In the genomic region with DNA sequence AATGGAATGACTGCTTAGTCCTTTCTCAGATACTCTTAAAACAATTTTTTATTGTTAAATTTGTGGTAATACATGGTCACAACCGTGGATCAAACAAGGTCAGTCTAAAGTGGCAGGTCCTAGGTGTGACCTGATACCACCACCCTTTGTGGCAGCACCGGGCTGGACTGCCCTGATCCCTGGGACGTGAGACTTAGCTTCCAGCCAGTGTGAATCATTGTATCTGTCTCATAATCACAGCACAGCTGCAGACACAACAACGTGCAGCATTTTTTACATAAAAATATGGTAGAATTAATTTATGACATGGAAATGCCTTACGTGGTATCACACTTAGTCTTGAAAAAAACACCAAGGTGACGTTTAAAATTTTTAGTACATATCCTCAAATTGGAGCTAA, we compare ENCODE assay signal across 21 cellular contexts. TPM values are rescaled to one million over a fixed set of nuclear protein-coding genes. Genes with fewer than 3 reads are reported as not detected.
A peak's percentile ranks its signal among the peaks of the same experiment; 100 is the strongest.
DNase-seq lines count a peak whose midpoint lies in the region; ATAC-seq, FAIRE-seq and TF ChIP-seq lines count a peak whose summit lies in the region.
"Had no signal": no experiment of that assay in that cellular context is flagged by ENCODE, and none has a peak within 500 bp of the region (broad histone marks: within the 10 kb centered on the region; RNA-seq: fewer than 3 reads in every experiment).

No MANE protein-coding gene starts in this region.

- H3K36me3 ChIP-seq in SK-N-MC (ENCODE audit: insufficient read depth, low read length) (peaks cover 42% of the 10 kb centered on the region), right lobe of liver (peaks cover 0 to 16% (median 5%) of the 10 kb centered on the region in 4 donors)

- H3K9ac ChIP-seq in SK-N-MC (ENCODE audit: insufficient read length) = no peak overlapping the region
- H3K9ac ChIP-seq: BLaER1 treated with 17β-estradiol and CSF1 and Interleukin-3, amounts not matched to agents 10 nM and 100 nM had no signal

- intact Hi-C loops in right lobe of liver (cut with DNase I) = no loop called here

- no peaks in the 10 kb centered on the region for H3K27me3 ChIP-seq in right lobe of liver
- H3K27me3 ChIP-seq: ascending aorta; BLaER1 treated with 17β-estradiol and CSF1 and Interleukin-3, amounts not matched to agents 10 nM and 100 nM; heart left ventricle; Peyer's patch; SJSA1; upper lobe of left lung had no signal

- no peak overlapping the region for H3K4me3 ChIP-seq in A549
- no peak overlapping the region for H3K4me3 ChIP-seq in SK-N-MC
- no peak overlapping the region for H3K4me3 ChIP-seq in right lobe of liver
- H3K4me3 ChIP-seq: ascending aorta; BLaER1 treated with 17β-estradiol and CSF1 and Interleukin-3, amounts not matched to agents 10 nM and 100 nM; heart left ventricle; SJSA1; upper lobe of left lung had no signal

- POLR2A ChIA-PET in A549 (lab: Yijun Ruan, JAX) = interaction anchor here (0.6 kb wide), 1 partner anchor 759 kb away, joined by 3 read pairs; no protein-coding TSS in a partner anchor

- no peak for TF ChIP-seq POLR2A in A549 (IDR thresholded peaks at IDR 0.05; ENCODE audit: low read length)
- no peak for TF ChIP-seq POLR2A in right lobe of liver (IDR thresholded peaks at IDR 0.05)

- no peaks in the 10 kb centered on the region for H3K9me3 ChIP-seq in A549
- no peaks in the 10 kb centered on the region for H3K9me3 ChIP-seq in SK-N-MC (ENCODE audit: low read depth, low read length)
- no peaks in the 10 kb centered on the region for H3K9me3 ChIP-seq in right lobe of liver
- H3K9me3 ChIP-seq: ascending aorta; BLaER1 treated with 17β-estradiol and CSF1 and Interleukin-3, amounts not matched to agents 10 nM and 100 nM; heart left ventricle; Peyer's patch; SJSA1; upper lobe of left lung had no signal

- TF ChIP-seq RAD21 in A549 (conservative IDR thresholded peaks at IDR 0.05 in 1 of 2, IDR thresholded peaks at IDR 0.05 in 1 of 2) = no peak

- CTCF ChIA-PET in A549 (lab: Yijun Ruan, JAX) = interaction anchor here (1.1 to 2.5 kb wide), 5 partner anchors 21 to 643 kb away, joined by 3 to 8 read pairs (median 5); no protein-coding TSS in a partner anchor

- no peak overlapping the region for H3K27ac ChIP-seq in A549
- H3K27ac ChIP-seq in SK-N-MC = peak overlapping the region; percentile 42; the same call in 1 of the 2 replicates
- peak overlapping the region; percentile 55 to 87 (median 65) for H3K27ac ChIP-seq in right lobe of liver
- H3K27ac ChIP-seq: ascending aorta; BLaER1 treated with 17β-estradiol and CSF1 and Interleukin-3, amounts not matched to agents 10 nM and 100 nM; epithelial cell of prostate; heart left ventricle; SJSA1; upper lobe of left lung had no signal

- peaks cover 18% of the 10 kb centered on the region for H3K4me1 ChIP-seq in A549
- H3K4me1 ChIP-seq in right lobe of liver = peaks cover 0 to 19% (median 6%) of the 10 kb centered on the region in 4 donors
- H3K4me1 ChIP-seq: ascending aorta, SJSA1 had no signal

- no peak for TF ChIP-seq CTCF in A549 (IDR thresholded peaks at IDR 0.05)
- TF ChIP-seq CTCF in right lobe of liver (IDR thresholded peaks at IDR 0.05) = no peak

- H3K4me2 ChIP-seq in A549 = peak overlapping the region; percentile 33; the same call in 2 of the 3 replicates
- H3K4me2 ChIP-seq: BLaER1 treated with 17β-estradiol and CSF1 and Interleukin-3, amounts not matched to agents 10 nM and 100 nM had no signal

- DNase-seq in A549 (ENCODE audit: low read depth in 1 of 2, low spot score in 1 of 2) (no peak), SK-N-MC (ENCODE audit: low read depth, low spot score) (no peak), right lobe of liver (no peak), HUDEP-2 (lab: John Stamatoyannopoulos, UW; ENCODE audit: unreplicated experiment in 76 of 76) (no peak), GDM1 (lab: John Stamatoyannopoulos, UW) (no peak)
- no peak for DNase-seq in activated effector memory CD4-positive, alpha-beta T cell treated with anti-CD3 and anti-CD28 coated beads, Interleukin-2, amount 50 U/mL, for 16 hours
- DNase-seq: ACHN; activated CD4-positive, alpha-beta T cell treated with anti-CD3 and anti-CD28 coated beads for 4 hours; activated CD8-positive, alpha-beta memory T cell treated with anti-CD3 and anti-CD28 coated beads, Interleukin-2, amount 10 ng/mL, durations not matched to agents 7 days and 5 days; NCI-H1105 treated with DMSO at 0.1 percent for 48 hours; NCI-H510A; nephron progenitor cell; posterior cingulate gyrus had no signal

- 66% methylated on average over 6 of the region's 6 CpGs for WGBS in A549 (ENCODE audit: missing lambda C conversion rate)
- WGBS in right lobe of liver (ENCODE audit: insufficient coverage, low coverage, low lambda C conversion rate, missing lambda C conversion rate) = 33% methylated on average over 6 of the region's 6 CpGs

- ATAC-seq in A549 = peak in 1 of 2 experiments; percentile 28; a peak in 2 of 6 replicates
- peak; percentile 27 to 39 (median 36) for ATAC-seq in right lobe of liver
- ATAC-seq: activated CD8-positive, alpha-beta memory T cell treated with anti-CD3 and anti-CD28 coated beads, Interleukin-2, amount 10 ng/mL, durations not matched to agents 7 days and 5 days; heart left ventricle had no signal

- no peak for FAIRE-seq in A549 (lab: Jason Lieb, UNC)
- FAIRE-seq: H1 had no signal

- TF ChIP-seq EP300 in A549 (IDR thresholded peaks at IDR 0.05) = no peak

TF ChIP-seq in A549, 52 proteins besides CTCF, POLR2A, EP300 and RAD21 (continues in another document):
- TF ChIP-seq POLR2AphosphoS2 (conservative IDR thresholded peaks at IDR 0.05; ENCODE audit: low read length) (no peak), REST (IDR thresholded peaks at IDR 0.05) (no peak)

RNA-seq across cellular contexts. Expression of gene TOR1B, which starts 7.8 kb away (rescaled TPM):
- 32.4 and 38.0 TPM in 2 replicates for polyA plus RNA-seq in A549 (2011; rRNA removed)
- polyA plus RNA-seq in A549 (2012; cell fraction: cytosol; rRNA removed) = 14.0 and 19.1 TPM in 2 replicates
- polyA plus RNA-seq in A549 (2012; cell fraction: nucleus; rRNA removed) = 22.8 and 23.4 TPM in 2 replicates
- 23.3 to 26.9 TPM (median 24.9 TPM) in 3 replicates for polyA plus RNA-seq in A549 (2017; fragmentation: RNase III; extraction: RNeasy Plus Mini Kit Qiagen cat#74134 plus additional on column Dnase treatment)
- polyA minus RNA-seq in A549 (2011; rRNA and poly(A)+ RNA removed) = 17.9 and 21.1 TPM in 2 replicates
- 10 to 100 TPM; 16.1 to 30.7 (median 18.9) TPM for total RNA-seq in right lobe of liver

RNA-seq across cellular contexts. Expression of gene TOR1A, which starts 13.1 kb away (rescaled TPM):
- polyA plus RNA-seq in A549 (2011; rRNA removed) (74.9 and 77.3 TPM in 2 replicates), A549 (2017; fragmentation: RNase III; extraction: RNeasy Plus Mini Kit Qiagen cat#74134 plus additional on column Dnase treatment) (52.3 to 58.7 TPM (median 54.0 TPM) in 3 replicates)
- polyA plus RNA-seq in A549 (2012; cell fraction: cytosol; rRNA removed) = 52.8 and 62.0 TPM in 2 replicates
- 42.8 and 52.6 TPM in 2 replicates for polyA plus RNA-seq in A549 (2012; cell fraction: nucleus; rRNA removed)
- 35.7 and 38.4 TPM in 2 replicates for polyA minus RNA-seq in A549 (2011; rRNA and poly(A)+ RNA removed)
- total RNA-seq in right lobe of liver = 10 to 100 TPM; 18.4 to 41.3 (median 23.0) TPM

RNA-seq across cellular contexts. Expression of gene C9orf78, which starts 24.3 kb away (rescaled TPM):
- polyA plus RNA-seq in A549 (2011; rRNA removed) (58.0 and 91.4 TPM in 2 replicates), A549 (2017; fragmentation: RNase III; extraction: RNeasy Plus Mini Kit Qiagen cat#74134 plus additional on column Dnase treatment) (111 to 131 TPM (median 127 TPM) in 3 replicates)
- polyA plus RNA-seq in A549 (2012; cell fraction: cytosol; rRNA removed) = 34.3 and 38.0 TPM in 2 replicates
- 6.0 and 10.5 TPM in 2 replicates for polyA plus RNA-seq in A549 (2012; cell fraction: nucleus; rRNA removed)
- polyA minus RNA-seq in A549 (2011; rRNA and poly(A)+ RNA removed) = 7.8 and 8.7 TPM in 2 replicates
- 10 to 100 TPM; 25.2 to 39.8 (median 33.5) TPM for total RNA-seq in right lobe of liver

RNA-seq across cellular contexts. Expression of gene USP20, which starts 24.5 kb away (rescaled TPM):
- 3.8 and 3.9 TPM in 2 replicates for polyA plus RNA-seq in A549 (2011; rRNA removed)
- polyA plus RNA-seq in A549 (2012; cell fraction: cytosol; rRNA removed) = 6.7 and 7.7 TPM in 2 replicates
- polyA plus RNA-seq in A549 (2012; cell fraction: nucleus; rRNA removed) = 27.3 and 32.5 TPM in 2 replicates
- 5.0 to 5.9 TPM (median 5.9 TPM) in 3 replicates for polyA plus RNA-seq in A549 (2017; fragmentation: RNase III; extraction: RNeasy Plus Mini Kit Qiagen cat#74134 plus additional on column Dnase treatment)
- polyA minus RNA-seq in A549 (2011; rRNA and poly(A)+ RNA removed) = 6.6 and 8.8 TPM in 2 replicates
- 10 to 100 TPM in 4 of 6 experiments, 1 to 10 TPM in 2; 7.5 to 14.0 (median 10.8) TPM for total RNA-seq in right lobe of liver

RNA-seq across cellular contexts. Expression of gene PTGES, which starts 57.9 kb away (rescaled TPM):
- 19.1 and 22.1 TPM in 2 replicates for polyA plus RNA-seq in A549 (2011; rRNA removed)
- polyA plus RNA-seq in A549 (2012; cell fraction: cytosol; rRNA removed) = 30.0 and 40.9 TPM in 2 replicates
- 14.0 and 16.6 TPM in 2 replicates for polyA plus RNA-seq in A549 (2012; cell fraction: nucleus; rRNA removed)
- polyA plus RNA-seq in A549 (2017; fragmentation: RNase III; extraction: RNeasy Plus Mini Kit Qiagen cat#74134 plus additional on column Dnase treatment) = 48.1 to 58.8 TPM (median 53.7 TPM) in 3 replicates
- polyA minus RNA-seq in A549 (2011; rRNA and poly(A)+ RNA removed) = 19.5 and 23.8 TPM in 2 replicates
- under 1 TPM in 2 of 6 experiments, not detected in 4; 0.15 to 0.24 TPM for total RNA-seq in right lobe of liver
- total RNA-seq: activated CD8-positive, alpha-beta memory T cell treated with anti-CD3 and anti-CD28 coated beads, Interleukin-2, amount 10 ng/mL, durations not matched to agents 7 days and 5 days had no signal

Comparison
In these comparisons a context has a peak if more than half of its experiments do, and no peak if none do; other contexts are left out.
1. H3K27ac ChIP-seq: peak in SK-N-MC (single experiment) and right lobe of liver (3 of 3); none in A549 (0 of 2).